ENCODE assay signal across 1 cellular context in the genomic region with DNA sequence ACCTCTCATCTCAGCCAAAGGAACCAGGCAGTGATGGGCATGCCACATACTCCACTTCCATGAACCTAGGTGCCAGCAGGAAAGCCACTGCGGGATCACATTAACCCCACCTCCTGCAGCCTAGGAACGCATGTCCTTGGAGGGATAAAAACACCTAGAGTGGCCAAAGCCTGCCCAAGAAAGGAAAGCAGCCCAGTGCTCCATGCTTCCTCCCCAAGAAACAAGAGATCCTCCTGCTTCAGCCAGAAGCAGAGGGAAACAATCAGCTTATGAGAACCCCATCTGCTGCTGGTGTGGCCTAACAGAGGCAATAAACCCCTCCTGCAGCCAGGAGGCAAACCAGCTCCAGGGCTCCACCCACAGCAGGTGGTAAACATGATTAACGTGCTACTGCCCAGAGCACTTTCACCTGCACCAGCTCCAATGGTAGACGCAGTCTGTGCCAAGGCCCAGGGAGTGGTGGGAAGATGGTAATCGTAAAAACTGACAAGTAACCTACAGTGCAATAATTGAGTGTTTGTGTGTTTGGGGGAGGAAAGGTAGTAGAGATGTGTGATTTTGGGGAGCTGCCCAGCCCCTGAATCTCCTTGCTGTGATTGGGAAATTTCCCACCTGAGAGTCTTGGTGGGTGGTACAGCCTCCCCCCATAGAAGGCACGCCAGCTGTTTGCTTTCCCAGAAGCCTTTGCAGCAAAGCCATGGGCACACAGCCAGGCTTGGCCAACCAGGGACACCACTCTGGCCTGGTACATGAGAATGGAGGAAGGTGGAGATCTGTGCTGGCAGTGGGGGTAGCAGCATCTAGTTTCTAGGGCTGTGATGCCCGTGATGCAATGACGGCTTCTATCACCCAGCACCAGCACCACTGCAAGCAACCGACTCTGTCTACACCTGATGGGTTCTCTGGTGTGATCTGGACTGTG.
TF ChIP-seq lines count a peak whose summit lies in the region.

No MANE protein-coding gene starts in this region.

TF ChIP-seq in GM23338, 12 proteins besides CTCF, POLR2A, EP300 and RAD21 (continued from another document):
- TF ChIP-seq, protein P1, sequence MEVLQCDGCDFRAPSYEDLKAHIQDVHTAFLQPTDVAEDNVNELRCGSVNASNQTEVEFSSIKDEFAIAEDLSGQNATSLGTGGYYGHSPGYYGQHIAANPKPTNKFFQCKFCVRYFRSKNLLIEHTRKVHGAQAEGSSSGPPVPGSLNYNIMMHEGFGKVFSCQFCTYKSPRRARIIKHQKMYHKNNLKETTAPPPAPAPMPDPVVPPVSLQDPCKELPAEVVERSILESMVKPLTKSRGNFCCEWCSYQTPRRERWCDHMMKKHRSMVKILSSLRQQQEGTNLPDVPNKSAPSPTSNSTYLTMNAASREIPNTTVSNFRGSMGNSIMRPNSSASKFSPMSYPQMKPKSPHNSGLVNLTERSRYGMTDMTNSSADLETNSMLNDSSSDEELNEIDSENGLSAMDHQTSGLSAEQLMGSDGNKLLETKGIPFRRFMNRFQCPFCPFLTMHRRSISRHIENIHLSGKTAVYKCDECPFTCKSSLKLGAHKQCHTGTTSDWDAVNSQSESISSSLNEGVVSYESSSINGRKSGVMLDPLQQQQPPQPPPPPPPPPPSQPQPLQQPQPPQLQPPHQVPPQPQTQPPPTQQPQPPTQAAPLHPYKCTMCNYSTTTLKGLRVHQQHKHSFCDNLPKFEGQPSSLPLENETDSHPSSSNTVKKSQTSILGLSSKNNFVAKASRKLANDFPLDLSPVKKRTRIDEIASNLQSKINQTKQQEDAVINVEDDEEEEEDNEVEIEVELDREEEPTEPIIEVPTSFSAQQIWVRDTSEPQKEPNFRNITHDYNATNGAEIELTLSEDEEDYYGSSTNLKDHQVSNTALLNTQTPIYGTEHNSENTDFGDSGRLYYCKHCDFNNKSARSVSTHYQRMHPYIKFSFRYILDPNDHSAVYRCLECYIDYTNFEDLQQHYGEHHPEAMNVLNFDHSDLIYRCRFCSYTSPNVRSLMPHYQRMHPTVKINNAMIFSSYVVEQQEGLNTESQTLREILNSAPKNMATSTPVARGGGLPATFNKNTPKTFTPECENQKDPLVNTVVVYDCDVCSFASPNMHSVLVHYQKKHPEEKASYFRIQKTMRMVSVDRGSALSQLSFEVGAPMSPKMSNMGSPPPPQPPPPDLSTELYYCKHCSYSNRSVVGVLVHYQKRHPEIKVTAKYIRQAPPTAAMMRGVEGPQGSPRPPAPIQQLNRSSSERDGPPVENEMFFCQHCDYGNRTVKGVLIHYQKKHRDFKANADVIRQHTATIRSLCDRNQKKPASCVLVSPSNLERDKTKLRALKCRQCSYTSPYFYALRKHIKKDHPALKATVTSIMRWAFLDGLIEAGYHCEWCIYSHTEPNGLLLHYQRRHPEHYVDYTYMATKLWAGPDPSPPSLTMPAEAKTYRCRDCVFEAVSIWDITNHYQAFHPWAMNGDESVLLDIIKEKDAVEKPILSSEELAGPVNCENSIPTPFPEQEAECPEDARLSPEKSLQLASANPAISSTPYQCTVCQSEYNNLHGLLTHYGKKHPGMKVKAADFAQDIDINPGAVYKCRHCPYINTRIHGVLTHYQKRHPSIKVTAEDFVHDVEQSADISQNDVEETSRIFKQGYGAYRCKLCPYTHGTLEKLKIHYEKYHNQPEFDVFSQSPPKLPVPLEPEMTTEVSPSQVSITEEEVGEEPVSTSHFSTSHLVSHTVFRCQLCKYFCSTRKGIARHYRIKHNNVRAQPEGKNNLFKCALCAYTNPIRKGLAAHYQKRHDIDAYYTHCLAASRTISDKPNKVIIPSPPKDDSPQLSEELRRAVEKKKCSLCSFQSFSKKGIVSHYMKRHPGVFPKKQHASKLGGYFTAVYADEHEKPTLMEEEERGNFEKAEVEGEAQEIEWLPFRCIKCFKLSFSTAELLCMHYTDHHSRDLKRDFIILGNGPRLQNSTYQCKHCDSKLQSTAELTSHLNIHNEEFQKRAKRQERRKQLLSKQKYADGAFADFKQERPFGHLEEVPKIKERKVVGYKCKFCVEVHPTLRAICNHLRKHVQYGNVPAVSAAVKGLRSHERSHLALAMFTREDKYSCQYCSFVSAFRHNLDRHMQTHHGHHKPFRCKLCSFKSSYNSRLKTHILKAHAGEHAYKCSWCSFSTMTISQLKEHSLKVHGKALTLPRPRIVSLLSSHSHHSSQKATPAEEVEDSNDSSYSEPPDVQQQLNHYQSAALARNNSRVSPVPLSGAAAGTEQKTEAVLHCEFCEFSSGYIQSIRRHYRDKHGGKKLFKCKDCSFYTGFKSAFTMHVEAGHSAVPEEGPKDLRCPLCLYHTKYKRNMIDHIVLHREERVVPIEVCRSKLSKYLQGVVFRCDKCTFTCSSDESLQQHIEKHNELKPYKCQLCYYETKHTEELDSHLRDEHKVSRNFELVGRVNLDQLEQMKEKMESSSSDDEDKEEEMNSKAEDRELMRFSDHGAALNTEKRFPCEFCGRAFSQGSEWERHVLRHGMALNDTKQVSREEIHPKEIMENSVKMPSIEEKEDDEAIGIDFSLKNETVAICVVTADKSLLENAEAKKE (CRISPR knock-in tag; IDR thresholded peaks at IDR 0.05) = no peak
- TF ChIP-seq JUNB (IDR thresholded peaks at IDR 0.05; ENCODE audit: unreplicated experiment) (no peak), CREB1 (CRISPR knock-in tag; IDR thresholded peaks at IDR 0.05; ENCODE audit: low read depth) (no peak), EZH2phosphoT487 (IDR thresholded peaks at IDR 0.05; ENCODE audit: unreplicated experiment) (no peak), ZNF331 (CRISPR knock-in tag; IDR thresholded peaks at IDR 0.05; ENCODE audit: low read depth) (no peak), NANOG (IDR thresholded peaks at IDR 0.05; ENCODE audit: borderline replicate concordance) (no peak)
- TF ChIP-seq, protein P2, sequence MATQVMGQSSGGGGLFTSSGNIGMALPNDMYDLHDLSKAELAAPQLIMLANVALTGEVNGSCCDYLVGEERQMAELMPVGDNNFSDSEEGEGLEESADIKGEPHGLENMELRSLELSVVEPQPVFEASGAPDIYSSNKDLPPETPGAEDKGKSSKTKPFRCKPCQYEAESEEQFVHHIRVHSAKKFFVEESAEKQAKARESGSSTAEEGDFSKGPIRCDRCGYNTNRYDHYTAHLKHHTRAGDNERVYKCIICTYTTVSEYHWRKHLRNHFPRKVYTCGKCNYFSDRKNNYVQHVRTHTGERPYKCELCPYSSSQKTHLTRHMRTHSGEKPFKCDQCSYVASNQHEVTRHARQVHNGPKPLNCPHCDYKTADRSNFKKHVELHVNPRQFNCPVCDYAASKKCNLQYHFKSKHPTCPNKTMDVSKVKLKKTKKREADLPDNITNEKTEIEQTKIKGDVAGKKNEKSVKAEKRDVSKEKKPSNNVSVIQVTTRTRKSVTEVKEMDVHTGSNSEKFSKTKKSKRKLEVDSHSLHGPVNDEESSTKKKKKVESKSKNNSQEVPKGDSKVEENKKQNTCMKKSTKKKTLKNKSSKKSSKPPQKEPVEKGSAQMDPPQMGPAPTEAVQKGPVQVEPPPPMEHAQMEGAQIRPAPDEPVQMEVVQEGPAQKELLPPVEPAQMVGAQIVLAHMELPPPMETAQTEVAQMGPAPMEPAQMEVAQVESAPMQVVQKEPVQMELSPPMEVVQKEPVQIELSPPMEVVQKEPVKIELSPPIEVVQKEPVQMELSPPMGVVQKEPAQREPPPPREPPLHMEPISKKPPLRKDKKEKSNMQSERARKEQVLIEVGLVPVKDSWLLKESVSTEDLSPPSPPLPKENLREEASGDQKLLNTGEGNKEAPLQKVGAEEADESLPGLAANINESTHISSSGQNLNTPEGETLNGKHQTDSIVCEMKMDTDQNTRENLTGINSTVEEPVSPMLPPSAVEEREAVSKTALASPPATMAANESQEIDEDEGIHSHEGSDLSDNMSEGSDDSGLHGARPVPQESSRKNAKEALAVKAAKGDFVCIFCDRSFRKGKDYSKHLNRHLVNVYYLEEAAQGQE (IDR thresholded peaks at IDR 0.05; ENCODE audit: unreplicated experiment) = no peak
- TF ChIP-seq, protein P3, sequence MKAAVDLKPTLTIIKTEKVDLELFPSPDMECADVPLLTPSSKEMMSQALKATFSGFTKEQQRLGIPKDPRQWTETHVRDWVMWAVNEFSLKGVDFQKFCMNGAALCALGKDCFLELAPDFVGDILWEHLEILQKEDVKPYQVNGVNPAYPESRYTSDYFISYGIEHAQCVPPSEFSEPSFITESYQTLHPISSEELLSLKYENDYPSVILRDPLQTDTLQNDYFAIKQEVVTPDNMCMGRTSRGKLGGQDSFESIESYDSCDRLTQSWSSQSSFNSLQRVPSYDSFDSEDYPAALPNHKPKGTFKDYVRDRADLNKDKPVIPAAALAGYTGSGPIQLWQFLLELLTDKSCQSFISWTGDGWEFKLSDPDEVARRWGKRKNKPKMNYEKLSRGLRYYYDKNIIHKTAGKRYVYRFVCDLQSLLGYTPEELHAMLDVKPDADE (IDR thresholded peaks at IDR 0.05) = no peak
TF ChIP-seq in GM23338: peak in this region for 0.
